In genomic region chr17:1490643-1491405, GRCh38 we compare ENCODE assay signal across 1 cellular context.
TF ChIP-seq lines count a peak whose summit lies in the region.

No MANE protein-coding gene starts in this region.

TF ChIP-seq in GM12878, 131 proteins besides CTCF, POLR2A, EP300 and RAD21 (continued from another document):
- TF ChIP-seq CREM (IDR thresholded peaks at IDR 0.05; ENCODE audit: low read depth) (no peak), ZNF217 (IDR thresholded peaks at IDR 0.05) (no peak), POLR2AphosphoS2 (IDR thresholded peaks at IDR 0.05; ENCODE audit: low read depth, low read length) (peak; percentile 39; the same call in 1 of the 2 replicates), GATAD2B (conservative IDR thresholded peaks at IDR 0.05; ENCODE audit: low read depth) (0 out of 2 replicates have a peak, but pooled peaks have one; percentile 32), SIN3A (IDR thresholded peaks at IDR 0.05; ENCODE audit: low read depth, low read length) (no peak), SKIL (IDR thresholded peaks at IDR 0.05; ENCODE audit: low read depth, poor library complexity, severe bottlenecking) (no peak), USF1 (IDR thresholded peaks at IDR 0.05; ENCODE audit: borderline replicate concordance, extremely low read length, insufficient read depth, low read depth, low read length) (no peak), IKZF2 (IDR thresholded peaks at IDR 0.05) (peak in 1 of 2 experiments; percentile 17; a peak in 1 of 4 replicates), HSF1 (IDR thresholded peaks at IDR 0.05; ENCODE audit: low read depth, low read length) (no peak), BCL11A (IDR thresholded peaks at IDR 0.05; ENCODE audit: low read depth, low read length) (no peak), STAT1 (conservative IDR thresholded peaks at IDR 0.05) (no peak), REST (IDR thresholded peaks at IDR 0.05; ENCODE audit: low read depth, low read length) (no peak), HCFC1 (IDR thresholded peaks at IDR 0.05; ENCODE audit: low read length) (no peak), RUNX3 (IDR thresholded peaks at IDR 0.05; ENCODE audit: low read length) (no peak), CBX3 (IDR thresholded peaks at IDR 0.05; ENCODE audit: borderline replicate concordance, low read depth) (no peak), BACH1 (IDR thresholded peaks at IDR 0.05; ENCODE audit: borderline replicate concordance) (no peak; the same call in 1 of the 2 replicates), ZBTB40 (IDR thresholded peaks at IDR 0.05; ENCODE audit: borderline replicate concordance) (no peak; the same call in 1 of the 2 replicates), CBX5 (IDR thresholded peaks at IDR 0.05; ENCODE audit: low read depth) (no peak), CHD2 (IDR thresholded peaks at IDR 0.05; ENCODE audit: borderline replicate concordance, low read depth, low read length) (no peak), TCF7 (IDR thresholded peaks at IDR 0.05; ENCODE audit: borderline replicate concordance) (no peak), NFIC (IDR thresholded peaks at IDR 0.05; ENCODE audit: low read depth, low read length) (no peak), CHD4 (IDR thresholded peaks at IDR 0.05) (no peak), ZNF274 (IDR thresholded peaks at IDR 0.05; ENCODE audit: insufficient read depth, insufficient read length) (no peak), ATF3 (IDR thresholded peaks at IDR 0.05; ENCODE audit: borderline replicate concordance, extremely low read depth, low read depth, low read length) (no peak), ESRRA (IDR thresholded peaks at IDR 0.05; ENCODE audit: low read length) (no peak), SUZ12 (IDR thresholded peaks at IDR 0.05; ENCODE audit: unreplicated experiment) (no peak), RFX5 (IDR thresholded peaks at IDR 0.05; ENCODE audit: low read depth, low read length) (no peak), FOS (IDR thresholded peaks at IDR 0.05; ENCODE audit: borderline replicate concordance, extremely low read depth, insufficient read length) (no peak), ZBTB11 (CRISPR knock-in tag; IDR thresholded peaks at IDR 0.05) (no peak)
TF ChIP-seq in GM12878: peak in this region for 15.
